ENCODE assay signal across 8 cellular contexts in genomic region chrX:39907964-39908616, GRCh38.
DNase-seq lines count a peak whose midpoint lies in the region; ATAC-seq and TF ChIP-seq lines count a peak whose summit lies in the region.

No MANE protein-coding gene starts in this region.

- H3K56ac ChIP-seq in H9 (ENCODE audit: insufficient read length, low read depth, low read length), result no peak overlapping the region

- no peak overlapping the region for H4K5ac ChIP-seq in H9 (ENCODE audit: insufficient read length, low read depth, low read length)

- peak; percentile 46 for DNase-seq in H9
- DNase-seq in T1000 (lab: John Stamatoyannopoulos, UW), result peak; percentile 83
- peak; percentile 78 for DNase-seq in left ventricle myocardium superior
- no peak for DNase-seq in stimulated activated effector memory CD8-positive, alpha-beta T cell treated with anti-CD3 and anti-CD28 coated beads, Interleukin-12 subunit alpha, Interleukin-12 subunit beta, amount 100 ng/mL, for 72 hours (ENCODE audit: low spot score in 2 of 2)
- DNase-seq in inferior parietal cortex (ENCODE audit: extremely low spot score), result no peak
- no peak for DNase-seq in NCI-H146 (lab: John Stamatoyannopoulos, UW)
- DNase-seq in NCI-H187 (lab: John Stamatoyannopoulos, UW), result no peak

- no peak overlapping the region for H3K27ac ChIP-seq in H9 (ENCODE audit: insufficient read length, low read depth, low read length)

- H3K18ac ChIP-seq in H9 (ENCODE audit: insufficient read length, low read depth, low read length), result no peak overlapping the region

- peaks cover 77 to 78% of the 10 kb centered on the region in 2 experiments for H3K9me3 Mint-ChIP-seq in H9
- H3K9me3 Mint-ChIP-seq in stimulated activated effector memory CD8-positive, alpha-beta T cell treated with anti-CD3 and anti-CD28 coated beads, Interleukin-12 subunit alpha, Interleukin-12 subunit beta, amount 100 ng/mL, for 72 hours, result no peaks in the 10 kb centered on the region

- H2BK15ac ChIP-seq in H9 (ENCODE audit: low read depth, low read length), result no peak overlapping the region

- no peaks in the 10 kb centered on the region for H3K79me2 ChIP-seq in H9 (ENCODE audit: insufficient read depth, low read length)

- H3K4me3 Mint-ChIP-seq in H9, result no peak overlapping the region
- no peak overlapping the region for H3K4me3 Mint-ChIP-seq in stimulated activated effector memory CD8-positive, alpha-beta T cell treated with anti-CD3 and anti-CD28 coated beads, Interleukin-12 subunit alpha, Interleukin-12 subunit beta, amount 100 ng/mL, for 72 hours

- H3T11ph ChIP-seq in H9 (ENCODE audit: low read length), result no peak overlapping the region

- H2BK20ac ChIP-seq in H9 (ENCODE audit: low read depth, low read length, poor library complexity, severe bottlenecking), result no peak overlapping the region

- TF ChIP-seq CTCF in H9 (conservative IDR thresholded peaks at IDR 0.05), result no peak

- WGBS in H9 (ENCODE audit: extremely low coverage, insufficient read length, low lambda C conversion rate), result no CpG with 5 or more reads among the region's 14 CpGs

- ATAC-seq in left ventricle myocardium superior (peak; percentile 93), GM21528 (IDR thresholded peaks at IDR 0.05; ENCODE audit: low FRiP score, unreplicated experiment) (no peak)
- ATAC-seq in stimulated activated effector memory CD8-positive, alpha-beta T cell treated with anti-CD3 and anti-CD28 coated beads, Interleukin-12 subunit alpha, Interleukin-12 subunit beta, amount 100 ng/mL, for 72 hours, result peak; percentile 31

- H3K4ac ChIP-seq in H9 (ENCODE audit: low read depth, low read length), result no peak overlapping the region

- H4K91ac ChIP-seq in H9 (ENCODE audit: insufficient read length, low read depth, low read length), result no peak overlapping the region

- H3K79me1 ChIP-seq in H9 (ENCODE audit: insufficient read depth, low read depth, low read length, poor library complexity, severe bottlenecking), result no peaks in the 10 kb centered on the region

- H3K23ac ChIP-seq in H9 (ENCODE audit: insufficient read length, low read depth, low read length), result no peak overlapping the region

- no peak overlapping the region for H2BK12ac ChIP-seq in H9 (ENCODE audit: insufficient read length, low read depth, low read length)

- no peak overlapping the region for H2BK120ac ChIP-seq in H9 (ENCODE audit: low read depth, low read length, poor library complexity, severe bottlenecking)

- peaks cover 6% of the 10 kb centered on the region; the same call in 1 of the 2 replicates for H3K4me1 ChIP-seq in H9 (ENCODE audit: insufficient read depth, low read length)

- no peak overlapping the region for H2AK5ac ChIP-seq in H9 (ENCODE audit: insufficient read length, low read length)

- H4K8ac ChIP-seq in H9 (replicated peaks; ENCODE audit: insufficient read length, low read depth, low read length), result no peak overlapping the region

- no peak overlapping the region for H2BK5ac ChIP-seq in H9 (ENCODE audit: insufficient read length, low read length)

- intact Hi-C loops in left ventricle myocardium superior (cut with micrococcal nuclease), result no loop called here

- no peak overlapping the region for H3K4me2 ChIP-seq in H9 (ENCODE audit: insufficient read depth, insufficient read length, low read length)

- H3K9me3 ChIP-seq in H9 (ENCODE audit: control insufficient read depth, low read depth, low read length), result no peaks in the 10 kb centered on the region

- peaks cover 15% of the 10 kb centered on the region for H3K27me3 Mint-ChIP-seq in H9 (ENCODE audit: low read depth)

- no peaks in the 10 kb centered on the region for H3K23me2 ChIP-seq in H9 (ENCODE audit: insufficient read length, low read depth, low read length, poor library complexity, severe bottlenecking)

- H3K4me1 Mint-ChIP-seq in H9, result peaks cover 7 to 10% of the 10 kb centered on the region in 2 experiments
- H3K4me1 Mint-ChIP-seq in stimulated activated effector memory CD8-positive, alpha-beta T cell treated with anti-CD3 and anti-CD28 coated beads, Interleukin-12 subunit alpha, Interleukin-12 subunit beta, amount 100 ng/mL, for 72 hours, result peaks cover 22% of the 10 kb centered on the region

- H2AFZ ChIP-seq in H9 (ENCODE audit: low read length), result no peak overlapping the region

- H4K20me1 ChIP-seq in H9 (ENCODE audit: control insufficient read depth, insufficient read depth, insufficient read length), result no peaks in the 10 kb centered on the region

- H3K9ac ChIP-seq in H9 (ENCODE audit: extremely low read depth, insufficient read length, low read length), result no peak overlapping the region

- peaks cover 0 to 6% (median 0%) of the 10 kb centered on the region in 3 experiments; a peak in 2 of 7 replicates for H3K36me3 Mint-ChIP-seq in H9 (ENCODE audit: insufficient read depth in 1 of 3, low read depth in 3 of 3)
- H3K36me3 Mint-ChIP-seq in stimulated activated effector memory CD8-positive, alpha-beta T cell treated with anti-CD3 and anti-CD28 coated beads, Interleukin-12 subunit alpha, Interleukin-12 subunit beta, amount 100 ng/mL, for 72 hours, result peaks cover 6% of the 10 kb centered on the region

- H3K27ac Mint-ChIP-seq in H9, result no peak overlapping the region
- peak overlapping the region; percentile 60 for H3K27ac Mint-ChIP-seq in stimulated activated effector memory CD8-positive, alpha-beta T cell treated with anti-CD3 and anti-CD28 coated beads, Interleukin-12 subunit alpha, Interleukin-12 subunit beta, amount 100 ng/mL, for 72 hours

- H3K14ac ChIP-seq in H9 (ENCODE audit: insufficient read depth, low read length), result no peak overlapping the region

- H3K27me3 ChIP-seq in H9 (ENCODE audit: insufficient read depth, low read length), result no peaks in the 10 kb centered on the region; the same call in 1 of the 2 replicates

Comparison
In these comparisons a context has a peak if more than half of its experiments do, and no peak if none do; other contexts are left out.
1. DNase-seq: peak in H9 (single experiment), T1000 (single experiment) and left ventricle myocardium superior (single experiment); none in stimulated activated effector memory CD8-positive, alpha-beta T cell treated with anti-CD3 and anti-CD28 coated beads, Interleukin-12 subunit alpha, Interleukin-12 subunit beta, amount 100 ng/mL, for 72 hours (0 of 2), inferior parietal cortex (single experiment), NCI-H146 (single experiment) and NCI-H187 (0 of 2).